9 cellular contexts compared by ENCODE assay signal in genomic region chr1:192904438-192904895, GRCh38.
DNase-seq lines count a peak whose midpoint lies in the region; ATAC-seq and TF ChIP-seq lines count a peak whose summit lies in the region.
"Had no signal": no experiment of that assay in that cellular context is flagged by ENCODE, and none has a peak within 500 bp of the region (broad histone marks: within the 10 kb centered on the region; RNA-seq: fewer than 3 reads in every experiment).

No MANE protein-coding gene starts in this region.

- no peak for TF ChIP-seq POLR2A in IMR-90 (IDR thresholded peaks at IDR 0.05; ENCODE audit: low read depth, low read length)

- peak overlapping the region in 1 of 2 experiments; percentile 12; a peak in 2 of 4 replicates for H4K8ac ChIP-seq in IMR-90 (ENCODE audit: low read depth in 2 of 2, low read length in 2 of 2)

- no peak for TF ChIP-seq CTCF in IMR-90 (conservative IDR thresholded peaks at IDR 0.05; ENCODE audit: low read depth, low read length)

- H4K20me1 ChIP-seq in IMR-90 (ENCODE audit: insufficient read depth, low read length) = no peaks in the 10 kb centered on the region

- no peak overlapping the region for H3K9ac ChIP-seq in IMR-90 (ENCODE audit: low read depth, low read length)

- dilution Hi-C loops in IMR-90 (cut with HindIII; ENCODE audit: low sequenced_read_pairs, unreplicated experiment) = no loop called here

- H3K9me3 ChIP-seq in IMR-90 (ENCODE audit: control insufficient read depth, insufficient read depth, low read length) = no peaks in the 10 kb centered on the region

- no peaks in the 10 kb centered on the region for H3K79me1 ChIP-seq in IMR-90 (ENCODE audit: low read depth in 1 of 2, low read length in 2 of 2)

- H3K18ac ChIP-seq in IMR-90 (ENCODE audit: low read depth, low read length) = no peak overlapping the region; the same call in 1 of the 2 replicates

- H3K56ac ChIP-seq in IMR-90 (ENCODE audit: extremely low read depth, insufficient read depth, low read length) = no peak overlapping the region

- H2BK15ac ChIP-seq in IMR-90 (ENCODE audit: low read depth, low read length) = no peak overlapping the region

- BruUV-seq in IMR-90 (replicated peaks; lab: Mats Ljungman, UMichigan) = no TSS peak

- H3K4me3 ChIP-seq in IMR-90 (ENCODE audit: insufficient read depth, low read depth, low read length) = peak overlapping the region; percentile 32; the same call in 1 of the 2 replicates

- H3K27ac ChIP-seq in IMR-90 (ENCODE audit: insufficient read depth, low read length) = no peak overlapping the region
- peak overlapping the region; percentile 86 for H3K27ac ChIP-seq in epithelial cell of prostate

- H2BK5ac ChIP-seq in IMR-90 (ENCODE audit: low read depth, low read length, poor library complexity, severe bottlenecking) = peak overlapping the region; percentile 3

- no peak overlapping the region for H2BK20ac ChIP-seq in IMR-90 (ENCODE audit: low read depth, low read length)

- H2AFZ ChIP-seq in IMR-90 (replicated peaks; ENCODE audit: low read length, poor library complexity) = peak overlapping the region; percentile 14

- ATAC-seq in IMR-90 (ENCODE audit: low read depth) = peak; percentile 96

- intact Hi-C loops in IMR-90 (cut with micrococcal nuclease) = loop anchor here (2.0 kb wide), 1 partner anchor 108 kb away; no protein-coding TSS in a partner anchor
- intact Hi-C loops in posterior cingulate gyrus (cut with DNase I) = no loop called here

- H3K23ac ChIP-seq in IMR-90 (ENCODE audit: low read depth, low read length) = no peak overlapping the region

- in situ Hi-C loops in IMR-90 (cut with MboI; ENCODE audit: low sequenced_read_pairs) = no loop called here

- POLR2A ChIA-PET in IMR-90 (lab: Charles Lee; ENCODE audit: unreplicated experiment) = no interaction called here

- 0% methylated on average over 1 of the region's 7 CpGs; no CpG with 5 or more reads in 1 of the 2 experiments for WGBS in IMR-90 (ENCODE audit: extremely low coverage in 2 of 2, insufficient read length in 1 of 2), 2 experiments

- CTCF ChIA-PET in IMR-90 (lab: Yijun Ruan, JAX) = interaction anchor here (1.0 kb wide), 1 partner anchor 12 kb away, joined by 3 read pairs; no protein-coding TSS in a partner anchor

- no peak for TF ChIP-seq RAD21 in IMR-90 (IDR thresholded peaks at IDR 0.05; ENCODE audit: low read length)

- no peaks in the 10 kb centered on the region for H3K4me1 ChIP-seq in IMR-90 (ENCODE audit: control insufficient read depth, insufficient read depth, low read length)

- no peak overlapping the region; the same call in 1 of the 2 replicates for H3K14ac ChIP-seq in IMR-90 (replicated peaks; ENCODE audit: low read depth, low read length)

- H2BK120ac ChIP-seq in IMR-90 (ENCODE audit: low read depth, low read length) = peak overlapping the region; percentile 30

- H3K4me2 ChIP-seq in IMR-90 (ENCODE audit: low read depth, low read length) = peak overlapping the region; percentile 73; the same call in 1 of the 2 replicates

- H3K27me3 ChIP-seq in IMR-90 (ENCODE audit: control insufficient read depth, insufficient read depth, low read length) = no peaks in the 10 kb centered on the region

- H4K5ac ChIP-seq in IMR-90 (ENCODE audit: low read depth, low read length) = no peak overlapping the region

- H3K36me3 ChIP-seq in IMR-90 (ENCODE audit: control insufficient read depth, insufficient read depth, low read length) = no peaks in the 10 kb centered on the region

- no peak overlapping the region for H3K4ac ChIP-seq in IMR-90 (ENCODE audit: low read depth, low read length)

- H4K91ac ChIP-seq in IMR-90 (ENCODE audit: insufficient read depth, low read depth, low read length) = no peak overlapping the region

- H2AK9ac ChIP-seq in IMR-90 (replicated peaks; ENCODE audit: low read depth, low read length, poor library complexity) = no peak overlapping the region

- DNase-seq in COLO829 (ENCODE audit: low spot score) (peak; percentile 46), IMR-90 (peak; percentile 93), epithelial cell of prostate (ENCODE audit: low read depth, low spot score) (peak; percentile 68), non-pigmented ciliary epithelial cell (ENCODE audit: low read depth) (peak; percentile 85), posterior cingulate gyrus (no peak), iPS-NIHi11 (ENCODE audit: low spot score) (no peak), DMS153 treated with DMSO at 0.1 percent for 48 hours (lab: John Stamatoyannopoulos, UW; ENCODE audit: unreplicated experiment) (no peak), SHP77 (lab: John Stamatoyannopoulos, UW) (no peak)
- DNase-seq: activated naive CD4-positive, alpha-beta T cell treated with Interleukin-2 at 50 U/mL for 16 hours had no signal

- no peak overlapping the region for H2AK5ac ChIP-seq in IMR-90 (ENCODE audit: low read depth, low read length)

- H3K9me1 ChIP-seq in IMR-90 (ENCODE audit: insufficient read depth, low read length) = no peaks in the 10 kb centered on the region

TF ChIP-seq in IMR-90, 13 proteins besides CTCF, POLR2A, EP300 and RAD21:
- TF ChIP-seq CEBPB (IDR thresholded peaks at IDR 0.05; ENCODE audit: low read depth, low read length) (peak; percentile 67), RFX5 (IDR thresholded peaks at IDR 0.05; ENCODE audit: low read depth, low read length) (no peak), FOS (IDR thresholded peaks at IDR 0.05; ENCODE audit: low read depth, low read length) (peak; percentile 65)

Comparison
In these comparisons a context has a peak if more than half of its experiments do, and no peak if none do; other contexts are left out.
1. DNase-seq: peak in COLO829 (single experiment), IMR-90 (single experiment), epithelial cell of prostate (single experiment) and non-pigmented ciliary epithelial cell (single experiment); none in posterior cingulate gyrus (0 of 10), iPS-NIHi11 (single experiment), DMS153 treated with DMSO at 0.1 percent for 48 hours (single experiment) and SHP77 (0 of 2).